8 cellular contexts compared by ENCODE assay signal in the genomic region with DNA sequence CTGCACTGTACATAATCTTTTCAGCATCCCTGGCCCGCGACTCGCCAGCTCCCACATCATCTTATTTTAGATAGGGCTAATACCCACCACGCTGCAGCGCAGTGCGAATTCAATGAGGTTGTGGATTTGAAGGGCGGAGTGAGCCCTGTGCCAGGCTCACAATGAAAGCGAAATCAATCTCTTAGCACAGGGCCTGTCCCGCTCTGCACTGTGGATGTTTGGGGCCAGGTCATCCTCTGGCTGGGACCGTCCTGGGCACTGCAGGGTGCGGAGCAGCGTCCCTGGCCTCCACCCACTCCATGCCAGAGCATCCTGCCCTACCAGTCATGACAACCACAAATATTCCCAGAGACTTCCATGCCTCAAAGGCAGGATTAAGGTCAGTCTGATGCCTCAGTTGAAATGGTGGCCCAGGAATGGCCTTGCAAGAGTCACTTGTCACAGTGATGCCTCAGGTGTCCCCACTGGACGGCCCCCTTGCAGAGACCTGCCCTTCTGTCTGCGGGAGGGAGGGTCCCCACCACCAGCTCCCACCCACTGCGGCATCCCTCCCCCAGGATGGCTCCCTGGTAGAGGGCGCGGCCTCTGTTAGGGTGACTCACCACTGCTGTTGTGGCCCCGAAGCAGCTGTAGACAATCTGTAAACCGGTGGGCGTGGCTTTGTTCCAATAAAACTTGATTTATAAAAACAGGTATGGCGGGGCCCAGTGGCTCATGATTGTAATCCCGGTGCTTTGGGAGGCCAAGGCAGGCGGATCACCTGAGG. TPM values are rescaled to one million over a fixed set of nuclear protein-coding genes. Genes with fewer than 3 reads are reported as not detected.
A peak's percentile ranks its signal among the peaks of the same experiment; 100 is the strongest.
DNase-seq lines count a peak whose midpoint lies in the region; FAIRE-seq and TF ChIP-seq lines count a peak whose summit lies in the region.

No MANE protein-coding gene starts in this region.

- no peaks in the 10 kb centered on the region for H3K9me3 ChIP-seq in SJCRH30 (replicated peaks)

- H3K9me3 Mint-ChIP-seq in activated naive CD4-positive, alpha-beta T cell treated with anti-CD3 and anti-CD28 coated beads for 36 hours: no peaks in the 10 kb centered on the region

- intact Hi-C loops in activated naive CD4-positive, alpha-beta T cell treated with anti-CD3 and anti-CD28 coated beads for 36 hours (cut with micrococcal nuclease): loop anchor here (2.0 to 5.0 kb wide), 4 partner anchors 192 to 1153 kb away; a partner anchor contains a TSS

- peaks cover 80% of the 10 kb centered on the region for H3K36me3 Mint-ChIP-seq in activated naive CD4-positive, alpha-beta T cell treated with anti-CD3 and anti-CD28 coated beads for 36 hours (ENCODE audit: low read depth)

- H3K4me3 Mint-ChIP-seq in activated naive CD4-positive, alpha-beta T cell treated with anti-CD3 and anti-CD28 coated beads for 36 hours: peak overlapping the region; percentile 75

- peak; percentile 88 for DNase-seq in Daoy (ENCODE audit: low read depth)
- peak; percentile 79 to 80 for DNase-seq in SJCRH30
- peak; percentile 84 for DNase-seq in activated naive CD4-positive, alpha-beta T cell treated with anti-CD3 and anti-CD28 coated beads for 36 hours
- peak; percentile 42 for DNase-seq in kidney glomerular epithelial cell (lab: John Stamatoyannopoulos, UW)
- DNase-seq in stimulated activated CD8-positive, alpha-beta memory T cell treated with anti-CD3 and anti-CD28 coated beads, Interleukin-15, amount 100 ng/mL, for 48 hours (ENCODE audit: low read depth in 2 of 2): peak; percentile 59 to 63
- DNase-seq in NCI-H1048 (lab: John Stamatoyannopoulos, UW): no peak
- DNase-seq in GM12892 (ENCODE audit: insufficient read length): no peak
- DNase-seq in D341Med (ENCODE audit: low spot score): no peak

- no peaks in the 10 kb centered on the region for H3K27me3 Mint-ChIP-seq in activated naive CD4-positive, alpha-beta T cell treated with anti-CD3 and anti-CD28 coated beads for 36 hours (ENCODE audit: low read depth)

- CTCF ChIA-PET in activated naive CD4-positive, alpha-beta T cell treated with anti-CD3 and anti-CD28 coated beads for 36 hours (lab: Charles Lee): interaction anchor here (1.4 to 5.0 kb wide), 2 partner anchors 43 to 46 kb away, joined by 6 to 54 read pairs; no protein-coding TSS in a partner anchor

- H3K36me3 ChIP-seq in SJCRH30: peaks cover 87% of the 10 kb centered on the region

- peaks cover 30% of the 10 kb centered on the region for H3K4me1 ChIP-seq in SJCRH30

- H3K4me1 Mint-ChIP-seq in activated naive CD4-positive, alpha-beta T cell treated with anti-CD3 and anti-CD28 coated beads for 36 hours (ENCODE audit: low read depth): peaks cover 62% of the 10 kb centered on the region

- TF ChIP-seq POLR2A in GM12892 (IDR thresholded peaks at IDR 0.05; ENCODE audit: low read depth, low read length): no peak; the same call in 1 of the 2 replicates

- H3K27me3 ChIP-seq in SJCRH30: no peaks in the 10 kb centered on the region

- H3K4me3 ChIP-seq in SJCRH30: no peak overlapping the region

- H3K27ac ChIP-seq in SJCRH30: peak overlapping the region; percentile 57

- FAIRE-seq in GM12892 (lab: Jason Lieb, UNC): no peak

- peak overlapping the region; percentile 88 for H3K27ac Mint-ChIP-seq in activated naive CD4-positive, alpha-beta T cell treated with anti-CD3 and anti-CD28 coated beads for 36 hours

RNA-seq across cellular contexts. Expression of a gene that starts 5.6 kb away (rescaled TPM):
- total RNA-seq in Daoy (2014; rRNA removed; shearing (Covaris generic)): 32.4 and 34.6 TPM in 2 replicates
- total RNA-seq in SJCRH30 (2014; rRNA removed; shearing (Covaris generic)): 228 and 230 TPM in 2 replicates
- 100 to 1,000 TPM; 129 TPM for total RNA-seq in activated naive CD4-positive, alpha-beta T cell treated with anti-CD3 and anti-CD28 coated beads for 36 hours
- polyA plus RNA-seq in GM12892 (2012; ENCODE audit: missing spikeins): 21.6 TPM

RNA-seq across cellular contexts. Expression of a gene that starts 12.2 kb away (rescaled TPM):
- total RNA-seq in Daoy (2014; rRNA removed; shearing (Covaris generic)): not detected in 2 replicates
- total RNA-seq in SJCRH30 (2014; rRNA removed; shearing (Covaris generic)): not detected in 2 replicates
- not detected for total RNA-seq in activated naive CD4-positive, alpha-beta T cell treated with anti-CD3 and anti-CD28 coated beads for 36 hours
- polyA plus RNA-seq in GM12892 (2012; ENCODE audit: missing spikeins): not detected

RNA-seq across cellular contexts. Expression of a gene that starts 47.5 kb away (rescaled TPM):
- 102 and 114 TPM in 2 replicates for total RNA-seq in Daoy (2014; rRNA removed; shearing (Covaris generic))
- 49.0 and 50.1 TPM in 2 replicates for total RNA-seq in SJCRH30 (2014; rRNA removed; shearing (Covaris generic))
- 10 to 100 TPM; 16.1 to 17.1 TPM for total RNA-seq in activated naive CD4-positive, alpha-beta T cell treated with anti-CD3 and anti-CD28 coated beads for 36 hours
- 32.8 TPM for polyA plus RNA-seq in GM12892 (2012; ENCODE audit: missing spikeins)

RNA-seq across cellular contexts. Expression of a gene that starts 54.0 kb away (rescaled TPM):
- total RNA-seq in Daoy (2014; rRNA removed; shearing (Covaris generic)): 2.1 and 4.2 TPM in 2 replicates
- total RNA-seq in SJCRH30 (2014; rRNA removed; shearing (Covaris generic)): 15.5 and 16.2 TPM in 2 replicates
- 10 to 100 TPM; 10.5 to 12.7 TPM for total RNA-seq in activated naive CD4-positive, alpha-beta T cell treated with anti-CD3 and anti-CD28 coated beads for 36 hours
- 19.4 TPM for polyA plus RNA-seq in GM12892 (2012; ENCODE audit: missing spikeins)

Comparison
In these comparisons a context has a peak if more than half of its experiments do, and no peak if none do; other contexts are left out.
1. DNase-seq: peak in Daoy (single experiment), SJCRH30 (2 of 2), activated naive CD4-positive, alpha-beta T cell treated with anti-CD3 and anti-CD28 coated beads for 36 hours (single experiment), kidney glomerular epithelial cell (single experiment) and stimulated activated CD8-positive, alpha-beta memory T cell treated with anti-CD3 and anti-CD28 coated beads, Interleukin-15, amount 100 ng/mL, for 48 hours (2 of 2); none in NCI-H1048 (single experiment), GM12892 (single experiment) and D341Med (single experiment).